ENCODE assay signal across 1 cellular context in the genomic region with DNA sequence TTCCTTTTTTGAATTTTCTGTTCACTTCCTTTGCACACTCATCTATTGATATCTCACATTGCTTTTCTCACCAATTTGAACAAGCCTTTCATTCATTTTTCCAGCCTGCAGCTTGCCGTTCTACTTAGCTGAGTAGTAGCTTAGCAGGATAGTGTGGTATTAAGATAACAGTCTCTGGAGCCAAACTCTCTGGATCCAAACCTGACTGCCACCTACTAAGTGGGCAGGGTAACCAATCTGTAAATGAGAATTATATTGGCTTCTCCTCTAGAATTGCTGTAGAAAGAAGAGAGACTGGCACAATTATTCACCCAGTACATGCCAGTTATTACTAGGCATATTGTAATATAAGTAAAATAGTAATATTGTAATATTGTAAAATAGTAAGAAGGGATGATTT.
TF ChIP-seq lines count a peak whose summit lies in the region.

No MANE protein-coding gene starts in this region.

TF ChIP-seq in endothelial cell of umbilical vein, 7 proteins besides CTCF, POLR2A, EP300 and RAD21:
- TF ChIP-seq FOS (IDR thresholded peaks at IDR 0.05; ENCODE audit: borderline replicate concordance, insufficient read depth, low read length): no peak
- no peak for TF ChIP-seq GATA2 (IDR thresholded peaks at IDR 0.05; ENCODE audit: insufficient read depth, insufficient read length, low read depth, low read length)
- TF ChIP-seq POLR2AphosphoS5 (IDR thresholded peaks at IDR 0.05; ENCODE audit: insufficient read depth, low read depth, low read length): no peak
- TF ChIP-seq, protein P1, sequence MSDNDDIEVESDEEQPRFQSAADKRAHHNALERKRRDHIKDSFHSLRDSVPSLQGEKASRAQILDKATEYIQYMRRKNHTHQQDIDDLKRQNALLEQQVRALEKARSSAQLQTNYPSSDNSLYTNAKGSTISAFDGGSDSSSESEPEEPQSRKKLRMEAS (IDR thresholded peaks at IDR 0.05; ENCODE audit: insufficient read depth, insufficient read length): no peak
- TF ChIP-seq JUN (IDR thresholded peaks at IDR 0.05; ENCODE audit: borderline replicate concordance, insufficient read depth, insufficient read length, low read depth): no peak
- TF ChIP-seq EZH2 (IDR thresholded peaks at IDR 0.05; ENCODE audit: borderline replicate concordance, low read depth, low read length, severe bottlenecking): no peak
- no peak for TF ChIP-seq MYC (IDR thresholded peaks at IDR 0.05; ENCODE audit: low read depth, low read length)
